In genomic region chr11:46711288-46711687, GRCh38 we compare ENCODE assay signal across 12 cellular contexts. TPM values are rescaled to one million over a fixed set of nuclear protein-coding genes. Genes with fewer than 3 reads are reported as not detected.
DNase-seq lines count a peak whose midpoint lies in the region; ATAC-seq and TF ChIP-seq lines count a peak whose summit lies in the region.
"Had no signal": no experiment of that assay in that cellular context is flagged by ENCODE, and none has a peak within 500 bp of the region (broad histone marks: within the 10 kb centered on the region; RNA-seq: fewer than 3 reads in every experiment).

No MANE protein-coding gene starts in this region.

- 80% methylated on average over 5 of the region's 5 CpGs for WGBS in mammary epithelial cell (ENCODE audit: low coverage, missing lambda C conversion rate)
- WGBS in gastroesophageal sphincter (ENCODE audit: low coverage in 1 of 2), 2 donors, result 52 to 84% methylated on average over 2 to 5 of the region's 5 CpGs
- WGBS in prostate gland, result 70% methylated on average over 5 of the region's 5 CpGs

- H3K36me3 Mint-ChIP-seq in activated T-cell treated with anti-CD3 and anti-CD28 coated beads, Interleukin-2, amount 50 U/mL, for 24 hours (ENCODE audit: low read depth), result peaks cover 17% of the 10 kb centered on the region

- DNase-seq in breast epithelium (ENCODE audit: low spot score in 2 of 2) (no peak), mammary epithelial cell (no peak), prostate gland (ENCODE audit: low spot score) (no peak), uterus (no peak), SIG-M5 treated with dmso at 0.1 percent for 504 hours (lab: John Stamatoyannopoulos, UW; ENCODE audit: unreplicated experiment) (no peak)
- no peak for DNase-seq in activated T-cell treated with anti-CD3 and anti-CD28 coated beads, Interleukin-2, amount 50 U/mL, for 24 hours
- no peak for DNase-seq in stimulated activated CD4-positive, alpha-beta T cell treated with anti-CD3 and anti-CD28 coated beads, Interleukin-15, amount 100 ng/mL, for 24 hours
- DNase-seq: DMS 273 treated with DMSO at 0.1 percent for 48 hours, small intestine had no signal

- H3K27ac Mint-ChIP-seq in activated T-cell treated with anti-CD3 and anti-CD28 coated beads, Interleukin-2, amount 50 U/mL, for 24 hours, result no peak overlapping the region
- H3K27ac Mint-ChIP-seq: mesothelial cell of epicardium had no signal

- peak overlapping the region; percentile 80 to 93 for H3K27ac ChIP-seq in breast epithelium
- no peak overlapping the region for H3K27ac ChIP-seq in mammary epithelial cell (ENCODE audit: insufficient read depth, low read depth, low read length)
- H3K27ac ChIP-seq in gastroesophageal sphincter, result peak overlapping the region; percentile 2 to 80 (median 76)
- peak overlapping the region; percentile 55 to 63 for H3K27ac ChIP-seq in prostate gland
- H3K27ac ChIP-seq in uterus, result peak overlapping the region; percentile 87 to 90

- no peak overlapping the region for H3K9ac ChIP-seq in mammary epithelial cell (ENCODE audit: insufficient read depth, low read length)

- TF ChIP-seq POLR2A in breast epithelium (IDR thresholded peaks at IDR 0.05), result no peak
- no peak for TF ChIP-seq POLR2A in gastroesophageal sphincter (IDR thresholded peaks at IDR 0.05)
- TF ChIP-seq POLR2A in prostate gland (IDR thresholded peaks at IDR 0.05), result no peak
- TF ChIP-seq POLR2A in uterus (IDR thresholded peaks at IDR 0.05), result no peak

- CTCF ChIA-PET in mammary epithelial cell (lab: Charles Lee; ENCODE audit: low non-redundant PET), result no interaction called here

- no peaks in the 10 kb centered on the region for H3K27me3 ChIP-seq in breast epithelium
- H3K27me3 ChIP-seq in mammary epithelial cell (ENCODE audit: insufficient read depth, low read length), result no peaks in the 10 kb centered on the region
- H3K27me3 ChIP-seq in gastroesophageal sphincter, result no peaks in the 10 kb centered on the region
- H3K27me3 ChIP-seq in prostate gland (replicated peaks; ENCODE audit: insufficient read depth), result no peaks in the 10 kb centered on the region
- H3K27me3 ChIP-seq in uterus, result no peaks in the 10 kb centered on the region

- in situ Hi-C loops in mammary epithelial cell (cut with MboI; ENCODE audit: low sequenced_read_pairs in 2 of 2), result no loop called here

- ATAC-seq in gastroesophageal sphincter, result peak; percentile 46

- peak overlapping the region in 1 of 3 donors; percentile 11 for H3K4me3 ChIP-seq in breast epithelium
- no peak overlapping the region for H3K4me3 ChIP-seq in mammary epithelial cell (replicated peaks in 1 of 3; ENCODE audit: insufficient read depth in 1 of 3, low read depth in 2 of 3, low read length in 3 of 3)
- H3K4me3 ChIP-seq in gastroesophageal sphincter, result no peak overlapping the region
- no peak overlapping the region for H3K4me3 ChIP-seq in prostate gland
- H3K4me3 ChIP-seq in uterus, result no peak overlapping the region

- intact Hi-C loops in breast epithelium (cut with DNase I; ENCODE audit: low total_unique reads) (no loop called here), mammary epithelial cell (cut with micrococcal nuclease) (no loop called here), prostate gland (cut with DNase I) (no loop called here), uterus (cut with DNase I; ENCODE audit: low total_unique reads) (no loop called here)

- H3K4me1 Mint-ChIP-seq in activated T-cell treated with anti-CD3 and anti-CD28 coated beads, Interleukin-2, amount 50 U/mL, for 24 hours (ENCODE audit: low read depth), result peaks cover 6% of the 10 kb centered on the region
- H3K4me1 Mint-ChIP-seq: mesothelial cell of epicardium had no signal

- TF ChIP-seq CTCF in breast epithelium (IDR thresholded peaks at IDR 0.05) (no peak), mammary epithelial cell (conservative IDR thresholded peaks at IDR 0.05 in 1 of 2, IDR thresholded peaks at IDR 0.05 in 1 of 2; ENCODE audit: extremely low read depth in 1 of 2, insufficient read depth in 1 of 2, low read depth in 1 of 2, low read length in 2 of 2) (no peak), gastroesophageal sphincter (IDR thresholded peaks at IDR 0.05) (no peak), prostate gland (IDR thresholded peaks at IDR 0.05) (no peak), uterus (IDR thresholded peaks at IDR 0.05) (no peak)

- BruUV-seq in mammary epithelial cell (replicated peaks; lab: Mats Ljungman, UMichigan), result no TSS peak

- H3K4me1 ChIP-seq in breast epithelium (no peaks in the 10 kb centered on the region), mammary epithelial cell (ENCODE audit: insufficient read depth, low read length) (peaks cover 6% of the 10 kb centered on the region), gastroesophageal sphincter (peaks cover 0 to 15% (median 0%) of the 10 kb centered on the region in 3 donors), prostate gland (replicated peaks) (no peaks in the 10 kb centered on the region), uterus (no peaks in the 10 kb centered on the region)

- H3K9me3 Mint-ChIP-seq in activated T-cell treated with anti-CD3 and anti-CD28 coated beads, Interleukin-2, amount 50 U/mL, for 24 hours, result no peaks in the 10 kb centered on the region
- H3K9me3 Mint-ChIP-seq: mesothelial cell of epicardium had no signal

- no peak overlapping the region for H2AFZ ChIP-seq in mammary epithelial cell (ENCODE audit: low read depth, low read length)

- no peaks in the 10 kb centered on the region for H3K27me3 Mint-ChIP-seq in activated T-cell treated with anti-CD3 and anti-CD28 coated beads, Interleukin-2, amount 50 U/mL, for 24 hours

- H3K9me3 ChIP-seq in breast epithelium (no peaks in the 10 kb centered on the region), mammary epithelial cell (replicated peaks; ENCODE audit: insufficient read depth, low read length) (no peaks in the 10 kb centered on the region), gastroesophageal sphincter (no peaks in the 10 kb centered on the region), prostate gland (no peaks in the 10 kb centered on the region), uterus (no peaks in the 10 kb centered on the region)

- dilution Hi-C loops in mammary epithelial cell (cut with HindIII; ENCODE audit: low sequenced_read_pairs), result no loop called here

- no peak for TF ChIP-seq EP300 in gastroesophageal sphincter (IDR thresholded peaks at IDR 0.05)

- no peaks in the 10 kb centered on the region for H4K20me1 ChIP-seq in mammary epithelial cell (ENCODE audit: insufficient read depth, low read length)

- peaks cover 6% of the 10 kb centered on the region for H3K79me2 ChIP-seq in mammary epithelial cell (ENCODE audit: insufficient read depth, low read length)

- H3K4me2 ChIP-seq in mammary epithelial cell (ENCODE audit: insufficient read depth, low read depth, low read length), result no peak overlapping the region

- H3K4me3 Mint-ChIP-seq in activated T-cell treated with anti-CD3 and anti-CD28 coated beads, Interleukin-2, amount 50 U/mL, for 24 hours, result no peak overlapping the region
- H3K4me3 Mint-ChIP-seq: mesothelial cell of epicardium had no signal

- no peaks in the 10 kb centered on the region for H3K36me3 ChIP-seq in breast epithelium
- H3K36me3 ChIP-seq in mammary epithelial cell (ENCODE audit: insufficient read depth, low read length), result no peaks in the 10 kb centered on the region
- H3K36me3 ChIP-seq in gastroesophageal sphincter, result peaks cover 0 to 20% of the 10 kb centered on the region in 2 donors
- H3K36me3 ChIP-seq in prostate gland, result peaks cover 0 to 2% of the 10 kb centered on the region in 2 donors
- no peaks in the 10 kb centered on the region for H3K36me3 ChIP-seq in uterus

RNA-seq across cellular contexts. Expression of gene F2, which starts 7.7 kb away (rescaled TPM):
- total RNA-seq in breast epithelium (not detected), mammary epithelial cell (not detected), gastroesophageal sphincter (1 to 10 TPM in 1 of 4 donors, under 1 TPM in 1, not detected in 2; 0.62 to 3.6 TPM), prostate gland (1 to 10 TPM in 1 of 2 donors, not detected in 1; 1.8 TPM), uterus (under 1 TPM in 1 of 4 donors, not detected in 3; 0.27 TPM)
- polyA plus RNA-seq in mammary epithelial cell, result 0.03 TPM
- polyA minus RNA-seq in mammary epithelial cell, result not detected
- total RNA-seq: mesothelial cell of epicardium, RPMI7951 had no signal

RNA-seq across cellular contexts. Expression of gene ZNF408, which starts 10.5 kb away (rescaled TPM):
- total RNA-seq in breast epithelium (1 to 10 TPM; 6.4 to 8.0 (median 7.5) TPM), mammary epithelial cell (10 to 100 TPM; 12.6 to 15.2 TPM), gastroesophageal sphincter (10 to 100 TPM in 3 of 4 donors, 1 to 10 TPM in 1; 4.7 to 14.2 (median 10.4) TPM), prostate gland (10 to 100 TPM in 1 of 2 donors, 1 to 10 TPM in 1; 9.9 to 17.8 TPM), uterus (10 to 100 TPM in 1 of 4 donors, 1 to 10 TPM in 2, under 1 TPM in 1; 0.88 to 10.5 (median 8.0) TPM)
- polyA plus RNA-seq in mammary epithelial cell, result 7.2 TPM
- polyA minus RNA-seq in mammary epithelial cell, result 5.7 TPM

RNA-seq across cellular contexts. Expression of gene ARHGAP1, which starts 10.9 kb away (rescaled TPM):
- total RNA-seq in breast epithelium, result 10 to 100 TPM; 26.5 to 55.7 (median 33.8) TPM
- total RNA-seq in mammary epithelial cell, result 100 to 1,000 TPM in 1 of 2 donors, 10 to 100 TPM in 1; 57.2 to 123 TPM
- polyA plus RNA-seq in mammary epithelial cell, result 25.5 TPM
- polyA minus RNA-seq in mammary epithelial cell, result 162 TPM
- 100 to 1,000 TPM in 1 of 4 donors, 10 to 100 TPM in 3; 57.3 to 105 (median 64.0) TPM for total RNA-seq in gastroesophageal sphincter
- 10 to 100 TPM; 73.2 to 94.5 TPM for total RNA-seq in prostate gland
- total RNA-seq in uterus, result 100 to 1,000 TPM in 1 of 4 donors, 10 to 100 TPM in 3; 27.9 to 114 (median 37.3) TPM
